Comparison of ENCODE assay signal across 9 cellular contexts in genomic region chr15:64857421-64857820, GRCh38. TPM values are rescaled to one million over a fixed set of nuclear protein-coding genes. Genes with fewer than 3 reads are reported as not detected.
DNase-seq lines count a peak whose midpoint lies in the region; ATAC-seq and TF ChIP-seq lines count a peak whose summit lies in the region.
"Had no signal": no experiment of that assay in that cellular context is flagged by ENCODE, and none has a peak within 500 bp of the region (broad histone marks: within the 10 kb centered on the region; RNA-seq: fewer than 3 reads in every experiment).

No MANE protein-coding gene starts in this region.

- peak; percentile 77 for DNase-seq in IMR-90
- peak; percentile 67 for DNase-seq in astrocyte of the hippocampus (ENCODE audit: low read depth, low spot score)
- peak; percentile 89 for DNase-seq in iris pigment epithelial cell (ENCODE audit: low read depth)
- DNase-seq in putamen (ENCODE audit: low spot score), result no peak
- no peak for DNase-seq in NAMALWA (ENCODE audit: low spot score)
- DNase-seq: KG1 had no signal

- no peaks in the 10 kb centered on the region for H3K9me3 ChIP-seq in IMR-90 (ENCODE audit: control insufficient read depth, insufficient read depth, low read length)

- H3K9me3 Mint-ChIP-seq in stimulated activated memory B cell treated with anti-CD40 and anti-IgM and Interleukin-4, amounts not matched to agents 10 μg/mL and 1 μg/mL and 100 μg/mL, for 72 hours, result no peaks in the 10 kb centered on the region

- POLR2A ChIA-PET in IMR-90 (lab: Charles Lee; ENCODE audit: unreplicated experiment), result no interaction called here

- peak overlapping the region; percentile 98 for H3K14ac ChIP-seq in IMR-90 (replicated peaks; ENCODE audit: low read depth, low read length)

- H3K27ac Mint-ChIP-seq in stimulated activated memory B cell treated with anti-CD40 and anti-IgM and Interleukin-4, amounts not matched to agents 10 μg/mL and 1 μg/mL and 100 μg/mL, for 72 hours, result peak overlapping the region; percentile 80

- peak overlapping the region; percentile 93; the same call in 1 of the 2 replicates for H3K56ac ChIP-seq in IMR-90 (ENCODE audit: extremely low read depth, insufficient read depth, low read length)

- H2BK15ac ChIP-seq in IMR-90 (ENCODE audit: low read depth, low read length), result peak overlapping the region; percentile 92; the same call in 2 of the 3 replicates

- peak overlapping the region; percentile 99 for H4K91ac ChIP-seq in IMR-90 (ENCODE audit: insufficient read depth, low read depth, low read length)

- H3K4me2 ChIP-seq in IMR-90 (ENCODE audit: low read depth, low read length), result peak overlapping the region; percentile 22

- CTCF ChIA-PET in IMR-90 (lab: Yijun Ruan, JAX), result no interaction called here

- H3K36me3 Mint-ChIP-seq in stimulated activated memory B cell treated with anti-CD40 and anti-IgM and Interleukin-4, amounts not matched to agents 10 μg/mL and 1 μg/mL and 100 μg/mL, for 72 hours, result peaks cover 82% of the 10 kb centered on the region

- H3K4me3 Mint-ChIP-seq in stimulated activated memory B cell treated with anti-CD40 and anti-IgM and Interleukin-4, amounts not matched to agents 10 μg/mL and 1 μg/mL and 100 μg/mL, for 72 hours, result no peak overlapping the region

- peak overlapping the region; percentile 96 for H3K27ac ChIP-seq in IMR-90 (ENCODE audit: insufficient read depth, low read length)

- peak overlapping the region; percentile 97 for H3K23ac ChIP-seq in IMR-90 (ENCODE audit: low read depth, low read length)

- H2AK9ac ChIP-seq in IMR-90 (replicated peaks; ENCODE audit: low read depth, low read length, poor library complexity), result peak overlapping the region; percentile 100

- no peak overlapping the region for H3K4me3 ChIP-seq in IMR-90 (ENCODE audit: insufficient read depth, low read depth, low read length)

- H3K18ac ChIP-seq in IMR-90 (ENCODE audit: low read depth, low read length), result peak overlapping the region; percentile 95

- H2AK5ac ChIP-seq in IMR-90 (ENCODE audit: low read depth, low read length), result peak overlapping the region; percentile 98

- in situ Hi-C loops in IMR-90 (cut with MboI; ENCODE audit: low sequenced_read_pairs), result no loop called here

- peaks cover 59% of the 10 kb centered on the region for H3K4me1 Mint-ChIP-seq in stimulated activated memory B cell treated with anti-CD40 and anti-IgM and Interleukin-4, amounts not matched to agents 10 μg/mL and 1 μg/mL and 100 μg/mL, for 72 hours

- dilution Hi-C loops in IMR-90 (cut with HindIII; ENCODE audit: low sequenced_read_pairs, unreplicated experiment), result no loop called here

- no peaks in the 10 kb centered on the region for H3K27me3 Mint-ChIP-seq in stimulated activated memory B cell treated with anti-CD40 and anti-IgM and Interleukin-4, amounts not matched to agents 10 μg/mL and 1 μg/mL and 100 μg/mL, for 72 hours

- TF ChIP-seq POLR2A in IMR-90 (IDR thresholded peaks at IDR 0.05; ENCODE audit: low read depth, low read length), result no peak

- H3K9me1 ChIP-seq in IMR-90 (ENCODE audit: insufficient read depth, low read length), result peaks cover 63% of the 10 kb centered on the region

- peak overlapping the region; percentile 96 for H4K5ac ChIP-seq in IMR-90 (ENCODE audit: low read depth, low read length)

- intact Hi-C loops in IMR-90 (cut with micrococcal nuclease), result loop anchor here (5.0 kb wide), 1 partner anchor 130 kb away; the partner anchor contains the start of gene SPG21

- H2AFZ ChIP-seq in IMR-90 (replicated peaks; ENCODE audit: low read length, poor library complexity), result peak overlapping the region; percentile 63

- peak overlapping the region; percentile 97 for H2BK120ac ChIP-seq in IMR-90 (ENCODE audit: low read depth, low read length)

- peak overlapping the region; percentile 77 to 96 for H4K8ac ChIP-seq in IMR-90 (ENCODE audit: low read depth in 2 of 2, low read length in 2 of 2)

- H2BK20ac ChIP-seq in IMR-90 (ENCODE audit: low read depth, low read length), result peak overlapping the region; percentile 94

- no peaks in the 10 kb centered on the region for H3K27me3 ChIP-seq in IMR-90 (ENCODE audit: control insufficient read depth, insufficient read depth, low read length)

- peaks cover 64 to 95% of the 10 kb centered on the region in 2 experiments for H3K79me1 ChIP-seq in IMR-90 (ENCODE audit: low read depth in 1 of 2, low read length in 2 of 2)

- peak overlapping the region; percentile 98 for H2BK5ac ChIP-seq in IMR-90 (ENCODE audit: low read depth, low read length, poor library complexity, severe bottlenecking)

- H3K4me1 ChIP-seq in IMR-90 (ENCODE audit: control insufficient read depth, insufficient read depth, low read length), result peaks cover 63% of the 10 kb centered on the region

- ATAC-seq in IMR-90 (ENCODE audit: low read depth) (peak; percentile 46), HG02798 (IDR thresholded peaks at IDR 0.05; ENCODE audit: poor library complexity, unreplicated experiment) (no peak), HG03432 (IDR thresholded peaks at IDR 0.05; ENCODE audit: unreplicated experiment) (no peak)
- ATAC-seq in stimulated activated memory B cell treated with anti-CD40 and anti-IgM and Interleukin-4, amounts not matched to agents 10 μg/mL and 1 μg/mL and 100 μg/mL, for 72 hours, result no peak

- peaks cover 73% of the 10 kb centered on the region for H3K36me3 ChIP-seq in IMR-90 (ENCODE audit: control insufficient read depth, insufficient read depth, low read length)

- WGBS in IMR-90 (ENCODE audit: extremely low coverage in 2 of 2, insufficient read length in 1 of 2), 2 experiments, result 67% methylated on average over 1 of the region's 4 CpGs; no CpG with 5 or more reads in 1 of the 2 experiments

- BruUV-seq in IMR-90 (replicated peaks; lab: Mats Ljungman, UMichigan), result no TSS peak

- TF ChIP-seq RAD21 in IMR-90 (IDR thresholded peaks at IDR 0.05; ENCODE audit: low read length), result no peak

- no peak for TF ChIP-seq CTCF in IMR-90 (conservative IDR thresholded peaks at IDR 0.05; ENCODE audit: low read depth, low read length)

- peak overlapping the region; percentile 99 for H3K4ac ChIP-seq in IMR-90 (ENCODE audit: low read depth, low read length)

- peaks cover 36% of the 10 kb centered on the region for H4K20me1 ChIP-seq in IMR-90 (ENCODE audit: insufficient read depth, low read length)

- peak overlapping the region; percentile 63 for H3K9ac ChIP-seq in IMR-90 (ENCODE audit: low read depth, low read length)

TF ChIP-seq in IMR-90, 13 proteins besides CTCF, POLR2A, EP300 and RAD21:
- TF ChIP-seq USF2 (IDR thresholded peaks at IDR 0.05; ENCODE audit: low read depth, low read length), result no peak
- peak; percentile 37; the same call in 1 of the 2 replicates for TF ChIP-seq MAZ (IDR thresholded peaks at IDR 0.05; ENCODE audit: borderline replicate concordance, low read depth, low read length)
- peak; percentile 87 for TF ChIP-seq CEBPB (IDR thresholded peaks at IDR 0.05; ENCODE audit: low read depth, low read length)
- no peak for TF ChIP-seq MXI1 (IDR thresholded peaks at IDR 0.05; ENCODE audit: borderline replicate concordance, low read depth, low read length)
- no peak for TF ChIP-seq RFX5 (IDR thresholded peaks at IDR 0.05; ENCODE audit: low read depth, low read length)
- no peak for TF ChIP-seq MAFK (IDR thresholded peaks at IDR 0.05; ENCODE audit: low read depth, low read length)
- TF ChIP-seq RCOR1 (IDR thresholded peaks at IDR 0.05; ENCODE audit: insufficient replicate concordance, low read length), result peak; percentile 54
- TF ChIP-seq CHD1 (IDR thresholded peaks at IDR 0.05; ENCODE audit: low read depth, low read length), result no peak
TF ChIP-seq in IMR-90: peak in this region for 3.

RNA-seq across cellular contexts. Expression of gene PLEKHO2, which starts 15.7 kb away (rescaled TPM):
- 18.6 and 19.0 TPM in 2 replicates for total RNA-seq in IMR-90 (2012; rRNA removed)
- 22.5 and 24.6 TPM in 2 replicates for polyA plus RNA-seq in IMR-90 (2012; rRNA removed)
- polyA plus RNA-seq in IMR-90 (2012; cell fraction: cytosol; rRNA removed), result 12.6 and 25.0 TPM in 2 replicates
- 37.2 and 43.5 TPM in 2 replicates for polyA plus RNA-seq in IMR-90 (2012; cell fraction: nucleus; rRNA removed; ENCODE audit: low replicate concordance)

RNA-seq across cellular contexts. Expression of gene PIF1, which starts 32.0 kb away (rescaled TPM):
- total RNA-seq in IMR-90 (2012; rRNA removed), result 3.9 and 5.3 TPM in 2 replicates
- 19.2 and 19.9 TPM in 2 replicates for polyA plus RNA-seq in IMR-90 (2012; rRNA removed)
- 10.6 and 10.8 TPM in 2 replicates for polyA plus RNA-seq in IMR-90 (2012; cell fraction: cytosol; rRNA removed)
- polyA plus RNA-seq in IMR-90 (2012; cell fraction: nucleus; rRNA removed; ENCODE audit: low replicate concordance), result 72.6 and 161 TPM in 2 replicates

RNA-seq across cellular contexts. Expression of gene ANKDD1A, which starts 54.3 kb away (rescaled TPM):
- total RNA-seq in IMR-90 (2012; rRNA removed), result 2.8 and 3.6 TPM in 2 replicates
- 3.0 and 4.9 TPM in 2 replicates for polyA plus RNA-seq in IMR-90 (2012; rRNA removed)
- polyA plus RNA-seq in IMR-90 (2012; cell fraction: cytosol; rRNA removed), result 2.1 and 4.6 TPM in 2 replicates
- 9.8 and 13.4 TPM in 2 replicates for polyA plus RNA-seq in IMR-90 (2012; cell fraction: nucleus; rRNA removed; ENCODE audit: low replicate concordance)

Comparison
In these comparisons a context has a peak if more than half of its experiments do, and no peak if none do; other contexts are left out.
1. DNase-seq: peak in IMR-90 (single experiment), astrocyte of the hippocampus (single experiment) and iris pigment epithelial cell (single experiment); none in putamen (single experiment) and NAMALWA (single experiment).